Comparison of ENCODE assay signal across 8 cellular contexts in genomic region chr13:50082426-50083283, GRCh38.
DNase-seq lines count a peak whose midpoint lies in the region; ATAC-seq and TF ChIP-seq lines count a peak whose summit lies in the region.

No MANE protein-coding gene starts in this region.

- TF ChIP-seq CTCF in activated B cell treated with CpG ODN at 0.5 μM for 24 hours (IDR thresholded peaks at IDR 0.05) = no peak

- ATAC-seq in GM18907 (IDR thresholded peaks at IDR 0.05; ENCODE audit: unreplicated experiment) (peak; percentile 58), HG03139 (IDR thresholded peaks at IDR 0.05; ENCODE audit: unreplicated experiment) (peak; percentile 43), activated B cell treated with CpG ODN at 0.5 μM for 24 hours (ENCODE audit: low read depth) (peak; percentile 66)

- no peaks in the 10 kb centered on the region for H3K9me3 Mint-ChIP-seq in activated B cell treated with CpG ODN at 0.5 μM for 24 hours

- H3K27me3 Mint-ChIP-seq in activated B cell treated with CpG ODN at 0.5 μM for 24 hours = no peaks in the 10 kb centered on the region

- intact Hi-C loops in activated B cell treated with CpG ODN at 0.5 μM for 24 hours (cut with micrococcal nuclease) = loop anchor here (1.0 to 10.0 kb wide), 12 partner anchors 24 to 992 kb away; partner anchors contain the start of genes SPRYD7 and TRIM13

- POLR2A ChIA-PET in activated B cell treated with CpG ODN at 0.5 μM for 24 hours (lab: Charles Lee) = interaction anchor here (0.6 to 27.6 kb wide), 44 partner anchors 9 to 832 kb away, joined by 3 to 1044 read pairs (median 4); partner anchors contain the start of genes RNASEH2B, SPRYD7 and TRIM13

- DNase-seq in AG08395 (ENCODE audit: low spot score) = peak; percentile 25
- peak; percentile 51 for DNase-seq in NCI-H2196 (lab: John Stamatoyannopoulos, UW; ENCODE audit: unreplicated experiment)
- peak; percentile 63 for DNase-seq in activated B cell treated with CpG ODN at 0.5 μM for 24 hours
- peak; percentile 83 for DNase-seq in cerebellar cortex (ENCODE audit: low spot score)
- peak; percentile 96 for DNase-seq in left kidney (ENCODE audit: low read depth, low spot score)
- peak; percentile 60 to 74 for DNase-seq in stimulated activated CD4-positive, alpha-beta T cell treated with anti-CD3 and anti-CD28 coated beads, Interleukin-4, amount 100 ng/mL, for 48 hours (ENCODE audit: low read depth in 2 of 2)

- H3K4me1 Mint-ChIP-seq in activated B cell treated with CpG ODN at 0.5 μM for 24 hours = peaks cover 59% of the 10 kb centered on the region

- peak overlapping the region; percentile 100 for H3K4me3 Mint-ChIP-seq in activated B cell treated with CpG ODN at 0.5 μM for 24 hours

- CTCF ChIA-PET in activated B cell treated with CpG ODN at 0.5 μM for 24 hours (lab: Charles Lee) = interaction anchor here (0.5 to 6.5 kb wide), 15 partner anchors 22 to 832 kb away, joined by 3 to 42 read pairs (median 4); partner anchors contain the start of gene TRIM13

- peaks cover 38% of the 10 kb centered on the region for H3K36me3 Mint-ChIP-seq in activated B cell treated with CpG ODN at 0.5 μM for 24 hours (ENCODE audit: low read depth)

- peak overlapping the region; percentile 100 for H3K27ac Mint-ChIP-seq in activated B cell treated with CpG ODN at 0.5 μM for 24 hours

Comparison
In these comparisons a context has a peak if more than half of its experiments do, and no peak if none do; other contexts are left out.
1. Peak in every context shown above with its lines: DNase-seq and ATAC-seq.
2. DNase-seq: peak in every context shown above with its lines; median percentile 96 in left kidney; 83 in cerebellar cortex; 67 in stimulated activated CD4-positive, alpha-beta T cell treated with anti-CD3 and anti-CD28 coated beads, Interleukin-4, amount 100 ng/mL, for 48 hours; 63 in activated B cell treated with CpG ODN at 0.5 μM for 24 hours; 51 in NCI-H2196; 25 in AG08395.